1 cellular context compared by ENCODE assay signal in genomic region chr11:76151561-76152085, GRCh38.
TF ChIP-seq lines count a peak whose summit lies in the region.

No MANE protein-coding gene starts in this region.

TF ChIP-seq in H1, 55 proteins besides CTCF, POLR2A, EP300 and RAD21 (continued from another document):
- TF ChIP-seq, protein P1, sequence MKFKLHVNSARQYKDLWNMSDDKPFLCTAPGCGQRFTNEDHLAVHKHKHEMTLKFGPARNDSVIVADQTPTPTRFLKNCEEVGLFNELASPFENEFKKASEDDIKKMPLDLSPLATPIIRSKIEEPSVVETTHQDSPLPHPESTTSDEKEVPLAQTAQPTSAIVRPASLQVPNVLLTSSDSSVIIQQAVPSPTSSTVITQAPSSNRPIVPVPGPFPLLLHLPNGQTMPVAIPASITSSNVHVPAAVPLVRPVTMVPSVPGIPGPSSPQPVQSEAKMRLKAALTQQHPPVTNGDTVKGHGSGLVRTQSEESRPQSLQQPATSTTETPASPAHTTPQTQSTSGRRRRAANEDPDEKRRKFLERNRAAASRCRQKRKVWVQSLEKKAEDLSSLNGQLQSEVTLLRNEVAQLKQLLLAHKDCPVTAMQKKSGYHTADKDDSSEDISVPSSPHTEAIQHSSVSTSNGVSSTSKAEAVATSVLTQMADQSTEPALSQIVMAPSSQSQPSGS (IDR thresholded peaks at IDR 0.05; ENCODE audit: low read length), result no peak
- no peak for TF ChIP-seq SIRT6 (IDR thresholded peaks at IDR 0.05; ENCODE audit: low read length)
- TF ChIP-seq GABPA (IDR thresholded peaks at IDR 0.05; ENCODE audit: borderline replicate concordance, insufficient read depth, low read length), result no peak
- no peak for TF ChIP-seq MAX (IDR thresholded peaks at IDR 0.05)
- no peak for TF ChIP-seq SP2 (IDR thresholded peaks at IDR 0.05; ENCODE audit: low read length)
- TF ChIP-seq FOSL1 (IDR thresholded peaks at IDR 0.05; ENCODE audit: insufficient read depth, low read depth, low read length), result no peak
- TF ChIP-seq JUN (IDR thresholded peaks at IDR 0.05; ENCODE audit: low read depth, low read length), result no peak
- no peak for TF ChIP-seq SP4 (IDR thresholded peaks at IDR 0.05; ENCODE audit: low read length)
